In the genomic region with DNA sequence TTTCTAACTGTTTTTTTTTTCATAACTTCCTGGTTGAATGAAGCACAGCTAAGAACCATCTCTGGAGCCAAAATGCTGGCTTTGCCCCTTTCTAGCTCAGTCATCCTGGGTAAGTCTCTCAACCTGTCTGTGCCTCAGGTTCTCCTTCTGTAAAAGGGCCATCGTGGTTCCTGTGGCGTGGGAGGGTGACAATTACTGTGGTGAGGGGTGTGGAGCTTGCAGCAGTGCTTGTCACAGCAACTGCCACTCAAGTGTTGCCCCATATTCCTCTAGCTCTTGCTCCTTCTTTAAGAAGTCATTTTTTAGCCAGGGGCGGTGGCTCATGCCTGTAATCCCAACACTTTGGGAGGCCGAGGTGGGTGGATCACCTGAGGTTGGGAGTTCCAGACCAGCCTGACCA, we compare ENCODE assay signal across 22 cellular contexts. TPM values are rescaled to one million over a fixed set of nuclear protein-coding genes. Genes with fewer than 3 reads are reported as not detected.
DNase-seq lines count a peak whose midpoint lies in the region; ATAC-seq and TF ChIP-seq lines count a peak whose summit lies in the region.
"Had no signal": no experiment of that assay in that cellular context is flagged by ENCODE, and none has a peak within 500 bp of the region (broad histone marks: within the 10 kb centered on the region; RNA-seq: fewer than 3 reads in every experiment).

No MANE protein-coding gene starts in this region.

- peaks cover 2 to 34% (median 13%) of the 10 kb centered on the region in 4 donors for H3K36me3 ChIP-seq in right lobe of liver
- peaks cover 36% of the 10 kb centered on the region for H3K36me3 ChIP-seq in right atrium auricular region

- CTCF ChIA-PET in activated naive CD4-positive, alpha-beta T cell treated with anti-CD3 and anti-CD28 coated beads for 36 hours (lab: Charles Lee), result interaction anchor here (0.6 to 5.0 kb wide), 4 partner anchors 8 to 157 kb away, joined by 3 to 36 read pairs (median 4); no protein-coding TSS in a partner anchor

- H3K27me3 Mint-ChIP-seq in activated naive CD4-positive, alpha-beta T cell treated with anti-CD3 and anti-CD28 coated beads for 36 hours (ENCODE audit: low read depth), result peaks cover 4% of the 10 kb centered on the region
- H3K27me3 Mint-ChIP-seq in activated naive CD8-positive, alpha-beta T cell treated with anti-CD3 and anti-CD28 coated beads, Interleukin-2, amount 50 U/mL, for 24 hours, result no peaks in the 10 kb centered on the region
- H3K27me3 Mint-ChIP-seq in stimulated activated naive CD8-positive, alpha-beta T cell treated with anti-CD3 and anti-CD28 coated beads, Interleukin-15, amount 100 ng/mL, for 72 hours, result no peaks in the 10 kb centered on the region
- H3K27me3 Mint-ChIP-seq: CD4-positive, alpha-beta memory T cell had no signal

- H3K27ac Mint-ChIP-seq in activated naive CD4-positive, alpha-beta T cell treated with anti-CD3 and anti-CD28 coated beads for 36 hours, result no peak overlapping the region
- H3K27ac Mint-ChIP-seq in activated naive CD8-positive, alpha-beta T cell treated with anti-CD3 and anti-CD28 coated beads, Interleukin-2, amount 50 U/mL, for 24 hours, result no peak overlapping the region
- H3K27ac Mint-ChIP-seq in stimulated activated naive CD8-positive, alpha-beta T cell treated with anti-CD3 and anti-CD28 coated beads, Interleukin-15, amount 100 ng/mL, for 72 hours, result no peak overlapping the region
- H3K27ac Mint-ChIP-seq: nephron had no signal

- H3K4me3 Mint-ChIP-seq in activated naive CD4-positive, alpha-beta T cell treated with anti-CD3 and anti-CD28 coated beads for 36 hours, result no peak overlapping the region
- no peak overlapping the region for H3K4me3 Mint-ChIP-seq in activated naive CD8-positive, alpha-beta T cell treated with anti-CD3 and anti-CD28 coated beads, Interleukin-2, amount 50 U/mL, for 24 hours
- H3K4me3 Mint-ChIP-seq in stimulated activated naive CD8-positive, alpha-beta T cell treated with anti-CD3 and anti-CD28 coated beads, Interleukin-15, amount 100 ng/mL, for 72 hours, result no peak overlapping the region
- H3K4me3 Mint-ChIP-seq: CD4-positive, alpha-beta memory T cell; nephron had no signal

- H3K9me3 ChIP-seq in right lobe of liver, result no peaks in the 10 kb centered on the region
- no peaks in the 10 kb centered on the region for H3K9me3 ChIP-seq in right atrium auricular region
- H3K9me3 ChIP-seq: gastrocnemius medialis had no signal

- no peak overlapping the region for H3K4me3 ChIP-seq in right lobe of liver
- no peak overlapping the region for H3K4me3 ChIP-seq in right atrium auricular region
- H3K4me3 ChIP-seq: cardiac muscle cell, dorsolateral prefrontal cortex, gastrocnemius medialis had no signal

- H3K4me1 ChIP-seq in right lobe of liver, result peaks cover 0 to 11% (median 3%) of the 10 kb centered on the region in 4 donors
- peaks cover 0 to 13% of the 10 kb centered on the region in 2 donors for H3K4me1 ChIP-seq in right atrium auricular region

- no peak for TF ChIP-seq CTCF in right lobe of liver (IDR thresholded peaks at IDR 0.05)
- TF ChIP-seq CTCF in right atrium auricular region (IDR thresholded peaks at IDR 0.05), result no peak

- no peaks in the 10 kb centered on the region for H3K9me3 Mint-ChIP-seq in activated naive CD4-positive, alpha-beta T cell treated with anti-CD3 and anti-CD28 coated beads for 36 hours
- no peaks in the 10 kb centered on the region for H3K9me3 Mint-ChIP-seq in activated naive CD8-positive, alpha-beta T cell treated with anti-CD3 and anti-CD28 coated beads, Interleukin-2, amount 50 U/mL, for 24 hours
- no peaks in the 10 kb centered on the region for H3K9me3 Mint-ChIP-seq in stimulated activated naive CD8-positive, alpha-beta T cell treated with anti-CD3 and anti-CD28 coated beads, Interleukin-15, amount 100 ng/mL, for 72 hours
- H3K9me3 Mint-ChIP-seq: nephron had no signal

- H3K27ac ChIP-seq in right lobe of liver, result no peak overlapping the region
- H3K27ac ChIP-seq in right atrium auricular region, result no peak overlapping the region
- H3K27ac ChIP-seq: cardiac muscle cell had no signal

- WGBS in right lobe of liver (ENCODE audit: insufficient coverage, low coverage, low lambda C conversion rate, missing lambda C conversion rate), result 50% methylated on average over 2 of the region's 4 CpGs

- peak; percentile 41 for DNase-seq in activated naive CD4-positive, alpha-beta T cell treated with Interleukin-2 at 50 U/mL for 16 hours
- no peak for DNase-seq in activated naive CD4-positive, alpha-beta T cell treated with anti-CD3 and anti-CD28 coated beads for 36 hours
- DNase-seq in activated naive CD8-positive, alpha-beta T cell treated with anti-CD3 and anti-CD28 coated beads, Interleukin-2, amount 50 U/mL, for 24 hours, result peak; percentile 53
- DNase-seq in stimulated activated naive CD8-positive, alpha-beta T cell treated with anti-CD3 and anti-CD28 coated beads, Interleukin-15, amount 100 ng/mL, for 72 hours, result peak in 1 of 2 donors; percentile 58
- DNase-seq in right lobe of liver (no peak), right atrium auricular region (ENCODE audit: low spot score) (no peak)
- DNase-seq: activated CD8-positive, alpha-beta memory T cell treated with anti-CD3 and anti-CD28 coated beads for 24 hours; activated effector memory CD4-positive, alpha-beta T cell treated with Interleukin-2 at 50 U/mL for 16 hours; amniotic stem cell; CD4-positive, alpha-beta memory T cell; DMS79 treated with DMSO at 0.1 percent for 48 hours; dorsolateral prefrontal cortex; erythroblast; gastrocnemius medialis; KG1; kidney glomerular epithelial cell; mesendoderm; NCI-H1105; NCI-H524 treated with DMSO at 0.1 percent for 48 hours had no signal

- no peaks in the 10 kb centered on the region for H3K27me3 ChIP-seq in right lobe of liver
- H3K27me3 ChIP-seq in right atrium auricular region, result peaks cover under 1 to 5% of the 10 kb centered on the region in 2 donors

- peaks cover 14% of the 10 kb centered on the region for H3K4me1 Mint-ChIP-seq in activated naive CD4-positive, alpha-beta T cell treated with anti-CD3 and anti-CD28 coated beads for 36 hours (ENCODE audit: low read depth)
- peaks cover 28% of the 10 kb centered on the region for H3K4me1 Mint-ChIP-seq in activated naive CD8-positive, alpha-beta T cell treated with anti-CD3 and anti-CD28 coated beads, Interleukin-2, amount 50 U/mL, for 24 hours
- peaks cover 32% of the 10 kb centered on the region for H3K4me1 Mint-ChIP-seq in stimulated activated naive CD8-positive, alpha-beta T cell treated with anti-CD3 and anti-CD28 coated beads, Interleukin-15, amount 100 ng/mL, for 72 hours
- H3K4me1 Mint-ChIP-seq: nephron had no signal

- intact Hi-C loops in activated naive CD4-positive, alpha-beta T cell treated with anti-CD3 and anti-CD28 coated beads for 36 hours (cut with micrococcal nuclease), result no loop called here
- intact Hi-C loops in right lobe of liver (cut with DNase I), result no loop called here

- no peak for TF ChIP-seq POLR2A in right lobe of liver (IDR thresholded peaks at IDR 0.05)

- H3K36me3 Mint-ChIP-seq in activated naive CD4-positive, alpha-beta T cell treated with anti-CD3 and anti-CD28 coated beads for 36 hours (ENCODE audit: low read depth), result peaks cover 8% of the 10 kb centered on the region
- H3K36me3 Mint-ChIP-seq in activated naive CD8-positive, alpha-beta T cell treated with anti-CD3 and anti-CD28 coated beads, Interleukin-2, amount 50 U/mL, for 24 hours (ENCODE audit: low read depth), result peaks cover 15% of the 10 kb centered on the region

- peak; percentile 35 for ATAC-seq in activated naive CD8-positive, alpha-beta T cell treated with anti-CD3 and anti-CD28 coated beads, Interleukin-2, amount 50 U/mL, for 24 hours
- peak; percentile 31 for ATAC-seq in stimulated activated naive CD8-positive, alpha-beta T cell treated with anti-CD3 and anti-CD28 coated beads, Interleukin-15, amount 100 ng/mL, for 72 hours
- ATAC-seq in right lobe of liver, result no peak
- ATAC-seq: gastrocnemius medialis had no signal

RNA-seq across cellular contexts. Expression of a gene that starts 6.4 kb away (rescaled TPM):
- 1 to 10 TPM; 5.7 to 7.2 TPM for total RNA-seq in activated naive CD4-positive, alpha-beta T cell treated with anti-CD3 and anti-CD28 coated beads for 36 hours
- under 1 TPM in 1 of 6 experiments, not detected in 5; 0.22 TPM for total RNA-seq in right lobe of liver
- 1 to 10 TPM in 1 of 2 donors, under 1 TPM in 1; 0.52 to 2.1 TPM for total RNA-seq in right atrium auricular region

RNA-seq across cellular contexts. Expression of a gene that starts 12.2 kb away (rescaled TPM):
- total RNA-seq in activated naive CD4-positive, alpha-beta T cell treated with anti-CD3 and anti-CD28 coated beads for 36 hours, result 10 to 100 TPM; 29.8 to 30.1 TPM
- 10 to 100 TPM; 16.1 to 18.6 (median 18.0) TPM for total RNA-seq in right lobe of liver
- 10 to 100 TPM; 11.9 to 12.6 TPM for total RNA-seq in right atrium auricular region

RNA-seq across cellular contexts. Expression of a gene that starts 13.4 kb away (rescaled TPM):
- 10 to 100 TPM; 88.8 to 93.5 TPM for total RNA-seq in activated naive CD4-positive, alpha-beta T cell treated with anti-CD3 and anti-CD28 coated beads for 36 hours
- total RNA-seq in right lobe of liver, result 10 to 100 TPM; 21.6 to 46.4 (median 25.0) TPM
- 10 to 100 TPM; 11.4 to 19.9 TPM for total RNA-seq in right atrium auricular region

RNA-seq across cellular contexts. Expression of a gene that starts 14.9 kb away (rescaled TPM):
- total RNA-seq in activated naive CD4-positive, alpha-beta T cell treated with anti-CD3 and anti-CD28 coated beads for 36 hours, result not detected
- total RNA-seq in right lobe of liver, result 1 to 10 TPM in 1 of 6 experiments, under 1 TPM in 3, not detected in 2; 0.51 to 1.3 (median 0.60) TPM
- total RNA-seq in right atrium auricular region, result under 1 TPM in 1 of 2 donors, not detected in 1; 0.30 TPM
- total RNA-seq: urinary bladder had no signal

RNA-seq across cellular contexts. Expression of a gene that starts 23.4 kb away (rescaled TPM):
- total RNA-seq in activated naive CD4-positive, alpha-beta T cell treated with anti-CD3 and anti-CD28 coated beads for 36 hours, result 1 to 10 TPM; 1.3 to 1.9 TPM
- 10 to 100 TPM in 2 of 6 experiments, 1 to 10 TPM in 4; 2.7 to 12.3 (median 8.2) TPM for total RNA-seq in right lobe of liver
- not detected for total RNA-seq in right atrium auricular region
- total RNA-seq: CD4-positive, alpha-beta memory T cell; gastrocnemius medialis; urinary bladder had no signal

Comparison
In these comparisons a context has a peak if more than half of its experiments do, and no peak if none do; other contexts are left out.
1. DNase-seq: peak in activated naive CD4-positive, alpha-beta T cell treated with Interleukin-2 at 50 U/mL for 16 hours (single experiment) and activated naive CD8-positive, alpha-beta T cell treated with anti-CD3 and anti-CD28 coated beads, Interleukin-2, amount 50 U/mL, for 24 hours (single experiment); none in activated naive CD4-positive, alpha-beta T cell treated with anti-CD3 and anti-CD28 coated beads for 36 hours (single experiment), right lobe of liver (0 of 3) and right atrium auricular region (single experiment).
2. ATAC-seq: peak in activated naive CD8-positive, alpha-beta T cell treated with anti-CD3 and anti-CD28 coated beads, Interleukin-2, amount 50 U/mL, for 24 hours (single experiment) and stimulated activated naive CD8-positive, alpha-beta T cell treated with anti-CD3 and anti-CD28 coated beads, Interleukin-15, amount 100 ng/mL, for 72 hours (single experiment); none in right lobe of liver (0 of 4).